Comparison of ENCODE assay signal across 17 cellular contexts in genomic region chr2:68452168-68452890, GRCh38. TPM values are rescaled to one million over a fixed set of nuclear protein-coding genes. Genes with fewer than 3 reads are reported as not detected.
DNase-seq lines count a peak whose midpoint lies in the region; ATAC-seq and TF ChIP-seq lines count a peak whose summit lies in the region.
"Had no signal": no experiment of that assay in that cellular context is flagged by ENCODE, and none has a peak within 500 bp of the region (broad histone marks: within the 10 kb centered on the region; RNA-seq: fewer than 3 reads in every experiment).

No MANE protein-coding gene starts in this region.

- no peak overlapping the region for H2BK120ac ChIP-seq in H9 (ENCODE audit: low read depth, low read length, poor library complexity, severe bottlenecking)

- H3K23ac ChIP-seq in H9 (ENCODE audit: insufficient read length, low read depth, low read length): no peak overlapping the region

- peak overlapping the region; percentile 87 for H2AFZ ChIP-seq in Karpas-422 (ENCODE audit: low read length)
- no peak overlapping the region for H2AFZ ChIP-seq in H9 (ENCODE audit: low read length)

- H3K27ac ChIP-seq in Karpas-422 (ENCODE audit: low read length) (no peak overlapping the region), subcutaneous abdominal adipose tissue (ENCODE audit: low read depth, low read length) (peak overlapping the region; percentile 17), H9 (ENCODE audit: insufficient read length, low read depth, low read length) (no peak overlapping the region)

- H3K79me1 ChIP-seq in H9 (ENCODE audit: insufficient read depth, low read depth, low read length, poor library complexity, severe bottlenecking): no peaks in the 10 kb centered on the region

- H3K9me2 ChIP-seq in Karpas-422 (replicated peaks; ENCODE audit: insufficient read depth, low read length): no peaks in the 10 kb centered on the region

- H3K79me2 ChIP-seq in Karpas-422 (ENCODE audit: low read length): no peaks in the 10 kb centered on the region
- H3K79me2 ChIP-seq in H9 (ENCODE audit: insufficient read depth, low read length): no peaks in the 10 kb centered on the region

- no peak overlapping the region for H3K18ac ChIP-seq in H9 (ENCODE audit: insufficient read length, low read depth, low read length)

- no peak overlapping the region for H3T11ph ChIP-seq in H9 (ENCODE audit: low read length)

- TF ChIP-seq CTCF in H9 (conservative IDR thresholded peaks at IDR 0.05) (no peak), chondrocyte (IDR thresholded peaks at IDR 0.05) (no peak)

- POLR2A ChIA-PET in activated naive CD8-positive, alpha-beta T cell treated with anti-CD3 and anti-CD28 coated beads, Interleukin-2, amount 10 ng/mL, durations not matched to agents 7 days and 5 days (lab: Charles Lee): interaction anchor here (1.8 kb wide), 1 partner anchor 14 kb away, joined by 6 read pairs; the partner anchor contains the start of gene FBXO48

- no peak overlapping the region for H4K5ac ChIP-seq in H9 (ENCODE audit: insufficient read length, low read depth, low read length)

- H3K9ac ChIP-seq in Karpas-422 (ENCODE audit: low read length): no peak overlapping the region
- H3K9ac ChIP-seq in subcutaneous abdominal adipose tissue (ENCODE audit: low read length in 5 of 5): no peak overlapping the region
- no peak overlapping the region for H3K9ac ChIP-seq in H9 (ENCODE audit: extremely low read depth, insufficient read length, low read length)

- no peak overlapping the region for H2BK12ac ChIP-seq in H9 (ENCODE audit: insufficient read length, low read depth, low read length)

- H3K4me3 ChIP-seq in Karpas-422 (ENCODE audit: low read length): no peak overlapping the region
- no peak overlapping the region for H3K4me3 ChIP-seq in subcutaneous abdominal adipose tissue (ENCODE audit: low read depth in 1 of 5, low read length in 5 of 5)
- H3K4me3 ChIP-seq: smooth muscle cell had no signal

- H3K56ac ChIP-seq in H9 (ENCODE audit: insufficient read length, low read depth, low read length): no peak overlapping the region

- ATAC-seq in activated naive CD8-positive, alpha-beta T cell treated with anti-CD3 and anti-CD28 coated beads, Interleukin-2, amount 10 ng/mL, durations not matched to agents 7 days and 5 days (ENCODE audit: low read depth): peak; percentile 22
- ATAC-seq in activated naive CD8-positive, alpha-beta T cell treated with anti-CD3 and anti-CD28 coated beads, Interleukin-2, amount 50 U/mL, for 24 hours: no peak
- ATAC-seq: left ventricle myocardium superior had no signal

- no peak for DNase-seq in activated naive CD8-positive, alpha-beta T cell treated with anti-CD3 and anti-CD28 coated beads, Interleukin-2, amount 10 ng/mL, durations not matched to agents 7 days and 5 days
- no peak for DNase-seq in activated naive CD8-positive, alpha-beta T cell treated with anti-CD3 and anti-CD28 coated beads, Interleukin-2, amount 50 U/mL, for 24 hours
- DNase-seq in Karpas-422 (no peak), H9 (no peak), chondrocyte (ENCODE audit: low spot score) (no peak), epidermal melanocyte (ENCODE audit: insufficient read length, low spot score) (no peak)
- DNase-seq in central memory CD4-positive, alpha-beta T cell: peak; percentile 68
- DNase-seq: activated naive CD4-positive, alpha-beta T cell treated with anti-CD3 and anti-CD28 coated beads, Interleukin-2, amount 50 U/mL, for 16 hours; AML-193; left ventricle myocardium superior; NCI-H1048; SHP77; T1000 had no signal

- no peak overlapping the region for H2BK20ac ChIP-seq in H9 (ENCODE audit: low read depth, low read length, poor library complexity, severe bottlenecking)

- H3K4me1 ChIP-seq in Karpas-422 (ENCODE audit: low read length) (0 out of 2 replicates have a peak, but pooled peaks cover 7% of the 10 kb centered on the region), subcutaneous abdominal adipose tissue (ENCODE audit: control insufficient read depth in 5 of 5, insufficient read depth in 5 of 5, low read length in 5 of 5) (no peaks in the 10 kb centered on the region), H9 (ENCODE audit: insufficient read depth, low read length) (no peaks in the 10 kb centered on the region)

- no peak overlapping the region for H4K91ac ChIP-seq in H9 (ENCODE audit: insufficient read length, low read depth, low read length)

- H3K14ac ChIP-seq in H9 (ENCODE audit: insufficient read depth, low read length): no peak overlapping the region

- H2AK5ac ChIP-seq in H9 (ENCODE audit: insufficient read length, low read length): no peak overlapping the region

- H4K20me1 ChIP-seq in Karpas-422 (ENCODE audit: insufficient read depth, low read depth, low read length): no peaks in the 10 kb centered on the region
- no peaks in the 10 kb centered on the region for H4K20me1 ChIP-seq in H9 (ENCODE audit: control insufficient read depth, insufficient read depth, insufficient read length)

- H3K27ac Mint-ChIP-seq in activated naive CD8-positive, alpha-beta T cell treated with anti-CD3 and anti-CD28 coated beads, Interleukin-2, amount 10 ng/mL, durations not matched to agents 7 days and 5 days: no peak overlapping the region
- H3K27ac Mint-ChIP-seq in activated naive CD8-positive, alpha-beta T cell treated with anti-CD3 and anti-CD28 coated beads, Interleukin-2, amount 50 U/mL, for 24 hours: no peak overlapping the region
- H3K27ac Mint-ChIP-seq in H9 (no peak overlapping the region), chondrocyte (ENCODE audit: unreplicated experiment) (no peak overlapping the region)
- H3K27ac Mint-ChIP-seq: dendritic cell treated with granulocyte-macrophage colony-stimulating factor and Interleukin-4, amounts not matched to agents 40 ng/mL and 50 ng/mL, for 4 days; progenitor cell of endocrine pancreas had no signal

- no peaks in the 10 kb centered on the region for H3K23me2 ChIP-seq in H9 (ENCODE audit: insufficient read length, low read depth, low read length, poor library complexity, severe bottlenecking)

- no peak overlapping the region for H4K8ac ChIP-seq in H9 (replicated peaks; ENCODE audit: insufficient read length, low read depth, low read length)

- H3K4ac ChIP-seq in H9 (ENCODE audit: low read depth, low read length): no peak overlapping the region

- H3K9me3 ChIP-seq in Karpas-422 (ENCODE audit: low read length) (no peaks in the 10 kb centered on the region), subcutaneous abdominal adipose tissue (ENCODE audit: control insufficient read depth in 5 of 5, low read length in 5 of 5) (peaks cover 0 to 17% (median 16%) of the 10 kb centered on the region in 5 donors), H9 (ENCODE audit: control insufficient read depth, low read depth, low read length) (no peaks in the 10 kb centered on the region)

- H3K27me3 ChIP-seq in Karpas-422 (ENCODE audit: low read length): no peaks in the 10 kb centered on the region
- H3K27me3 ChIP-seq in subcutaneous abdominal adipose tissue (ENCODE audit: control insufficient read depth in 5 of 5, insufficient read depth in 4 of 5, low read length in 5 of 5): no peaks in the 10 kb centered on the region
- H3K27me3 ChIP-seq in H9 (ENCODE audit: insufficient read depth, low read length): no peaks in the 10 kb centered on the region

- no peaks in the 10 kb centered on the region for H3K27me3 Mint-ChIP-seq in activated naive CD8-positive, alpha-beta T cell treated with anti-CD3 and anti-CD28 coated beads, Interleukin-2, amount 10 ng/mL, durations not matched to agents 7 days and 5 days
- H3K27me3 Mint-ChIP-seq in activated naive CD8-positive, alpha-beta T cell treated with anti-CD3 and anti-CD28 coated beads, Interleukin-2, amount 50 U/mL, for 24 hours: no peaks in the 10 kb centered on the region
- H3K27me3 Mint-ChIP-seq in H9 (ENCODE audit: low read depth) (peaks cover 4% of the 10 kb centered on the region; the same call in 1 of the 2 replicates), chondrocyte (ENCODE audit: low read depth) (no peaks in the 10 kb centered on the region)
- H3K27me3 Mint-ChIP-seq: dendritic cell treated with granulocyte-macrophage colony-stimulating factor and Interleukin-4, amounts not matched to agents 40 ng/mL and 50 ng/mL, for 4 days; progenitor cell of endocrine pancreas had no signal

- H3K4me3 Mint-ChIP-seq in activated naive CD8-positive, alpha-beta T cell treated with anti-CD3 and anti-CD28 coated beads, Interleukin-2, amount 10 ng/mL, durations not matched to agents 7 days and 5 days: no peak overlapping the region
- H3K4me3 Mint-ChIP-seq in activated naive CD8-positive, alpha-beta T cell treated with anti-CD3 and anti-CD28 coated beads, Interleukin-2, amount 50 U/mL, for 24 hours: no peak overlapping the region
- no peak overlapping the region for H3K4me3 Mint-ChIP-seq in H9
- H3K4me3 Mint-ChIP-seq in chondrocyte (ENCODE audit: unreplicated experiment): no peak overlapping the region
- H3K4me3 Mint-ChIP-seq: dendritic cell treated with granulocyte-macrophage colony-stimulating factor and Interleukin-4, amounts not matched to agents 40 ng/mL and 50 ng/mL, for 4 days had no signal

- no peaks in the 10 kb centered on the region for H3K36me3 ChIP-seq in Karpas-422 (ENCODE audit: insufficient read depth, low read length)
- no peaks in the 10 kb centered on the region for H3K36me3 ChIP-seq in subcutaneous abdominal adipose tissue (ENCODE audit: control insufficient read depth in 5 of 5, insufficient read depth in 5 of 5, low read length in 5 of 5)

- H2BK5ac ChIP-seq in H9 (ENCODE audit: insufficient read length, low read length): no peak overlapping the region

- no CpG with 5 or more reads among the region's 5 CpGs for WGBS in H9 (ENCODE audit: extremely low coverage, insufficient read length, low lambda C conversion rate)

- no peaks in the 10 kb centered on the region for H3K36me3 Mint-ChIP-seq in activated naive CD8-positive, alpha-beta T cell treated with anti-CD3 and anti-CD28 coated beads, Interleukin-2, amount 10 ng/mL, durations not matched to agents 7 days and 5 days
- no peaks in the 10 kb centered on the region for H3K36me3 Mint-ChIP-seq in activated naive CD8-positive, alpha-beta T cell treated with anti-CD3 and anti-CD28 coated beads, Interleukin-2, amount 50 U/mL, for 24 hours (ENCODE audit: low read depth)
- H3K36me3 Mint-ChIP-seq in H9 (ENCODE audit: insufficient read depth in 1 of 3, low read depth in 3 of 3): no peaks in the 10 kb centered on the region
- no peaks in the 10 kb centered on the region for H3K36me3 Mint-ChIP-seq in chondrocyte (ENCODE audit: low read depth)

- H3K4me2 ChIP-seq in Karpas-422 (ENCODE audit: low read depth, low read length, poor library complexity, severe bottlenecking): no peak overlapping the region
- H3K4me2 ChIP-seq in H9 (ENCODE audit: insufficient read depth, insufficient read length, low read length): no peak overlapping the region
- H3K4me2 ChIP-seq: smooth muscle cell had no signal

- H3K4me1 Mint-ChIP-seq in activated naive CD8-positive, alpha-beta T cell treated with anti-CD3 and anti-CD28 coated beads, Interleukin-2, amount 10 ng/mL, durations not matched to agents 7 days and 5 days: peaks cover 6% of the 10 kb centered on the region
- H3K4me1 Mint-ChIP-seq in activated naive CD8-positive, alpha-beta T cell treated with anti-CD3 and anti-CD28 coated beads, Interleukin-2, amount 50 U/mL, for 24 hours: peaks cover 9% of the 10 kb centered on the region
- H3K4me1 Mint-ChIP-seq in H9: no peaks in the 10 kb centered on the region
- no peaks in the 10 kb centered on the region for H3K4me1 Mint-ChIP-seq in chondrocyte (ENCODE audit: low read depth)

- no peak overlapping the region for H2BK15ac ChIP-seq in H9 (ENCODE audit: low read depth, low read length)

- H3K9me3 Mint-ChIP-seq in activated naive CD8-positive, alpha-beta T cell treated with anti-CD3 and anti-CD28 coated beads, Interleukin-2, amount 10 ng/mL, durations not matched to agents 7 days and 5 days: no peaks in the 10 kb centered on the region
- no peaks in the 10 kb centered on the region for H3K9me3 Mint-ChIP-seq in activated naive CD8-positive, alpha-beta T cell treated with anti-CD3 and anti-CD28 coated beads, Interleukin-2, amount 50 U/mL, for 24 hours
- H3K9me3 Mint-ChIP-seq in H9 (no peaks in the 10 kb centered on the region), chondrocyte (ENCODE audit: low read depth) (no peaks in the 10 kb centered on the region)

RNA-seq across cellular contexts. Expression of gene FBXO48, which starts 14.8 kb away (rescaled TPM):
- total RNA-seq in activated naive CD8-positive, alpha-beta T cell treated with anti-CD3 and anti-CD28 coated beads, Interleukin-2, amount 10 ng/mL, durations not matched to agents 7 days and 5 days: 1 to 10 TPM; 4.0 to 4.3 TPM
- 0.61 and 1.7 TPM in 2 replicates for total RNA-seq in Karpas-422 (2014; rRNA removed; shearing (Covaris generic); ENCODE audit: low replicate concordance)
- total RNA-seq in H9 (2021) (1.3 and 1.4 TPM in 2 replicates), chondrocyte (0.55 to 0.63 TPM (median 0.62 TPM) in 3 replicates)

RNA-seq across cellular contexts. Expression of gene APLF, which starts 15.1 kb away (rescaled TPM):
- total RNA-seq in activated naive CD8-positive, alpha-beta T cell treated with anti-CD3 and anti-CD28 coated beads, Interleukin-2, amount 10 ng/mL, durations not matched to agents 7 days and 5 days: 1 to 10 TPM; 4.5 to 4.6 TPM
- 2.5 and 5.3 TPM in 2 replicates for total RNA-seq in Karpas-422 (2014; rRNA removed; shearing (Covaris generic); ENCODE audit: low replicate concordance)
- 3.6 and 3.7 TPM in 2 replicates for total RNA-seq in H9 (2021)
- total RNA-seq in chondrocyte: 3.9 to 4.5 TPM (median 4.3 TPM) in 3 replicates
